Comparison of ENCODE assay signal across 27 cellular contexts in genomic region chr1:172887162-172887561, GRCh38.
"Had no signal": no experiment of that assay in that cellular context is flagged by ENCODE, and none has a peak within 500 bp of the region (broad histone marks: within the 10 kb centered on the region; RNA-seq: fewer than 3 reads in every experiment).

No MANE protein-coding gene starts in this region.

- H3K4me1 ChIP-seq: adrenal gland, SJSA1 had no signal

- H3K4me3 Mint-ChIP-seq: activated CD8-positive, alpha-beta T cell treated with anti-CD3 and anti-CD28 coated beads, Interleukin-2, amount 10 ng/mL, durations not matched to agents 7 days and 5 days; activated naive CD8-positive, alpha-beta T cell treated with anti-CD3 and anti-CD28 coated beads, Interleukin-2, amount 10 ng/mL, durations not matched to agents 7 days and 5 days; T-helper 17 cell; WTC11 had no signal

- H3K36me3 Mint-ChIP-seq: WTC11 had no signal

- H3K27me3 ChIP-seq: adrenal gland, SJSA1 had no signal

- DNase-seq: activated CD4-positive, alpha-beta T cell treated with anti-CD3 and anti-CD28 coated beads for 48 hours; activated CD4-positive, alpha-beta T cell treated with anti-CD3 and anti-CD28 coated beads, Interleukin-2, amount 50 U/mL, for 4 hours; activated CD4-positive, CD25-positive, alpha-beta regulatory T cell treated with anti-CD3 and anti-CD28 coated beads, Interleukin-2, amount 50 U/mL, for 72 hours; activated CD8-positive, alpha-beta memory T cell treated with anti-CD3 and anti-CD28 coated beads, Interleukin-2, amount 50 U/mL, for 48 hours; activated CD8-positive, alpha-beta T cell treated with anti-CD3 and anti-CD28 coated beads, Interleukin-2, amount 10 ng/mL, durations not matched to agents 7 days and 5 days; activated naive CD4-positive, alpha-beta T cell treated with anti-CD3 and anti-CD28 coated beads, Interleukin-2, amount 50 U/mL, for 16 hours; activated naive CD8-positive, alpha-beta T cell treated with anti-CD3 and anti-CD28 coated beads, Interleukin-2, amount 10 ng/mL, durations not matched to agents 7 days and 5 days; activated T-cell treated with anti-CD3 and anti-CD28 coated beads, Interleukin-2, amount 50 U/mL, for 1 hour; adrenal gland; anterior cingulate cortex; caudate nucleus; NCI-H1092; NCI-H1417; NCI-H1694; NCI-H2029; NCI-H2107; NCI-H510A treated with DMSO at 0.1 percent for 48 hours; NCI-H69; NK-92 treated with Interleukin-12 subunit alpha and Interleukin-12 subunit beta, amount 100 ng/mL, for 24 hours; SHP77; SW 1271; T-helper 17 cell; T-helper 9 cell had no signal

- H3K4me3 ChIP-seq: adrenal gland, coronary artery, SJSA1 had no signal

- H3K27ac Mint-ChIP-seq: activated CD8-positive, alpha-beta T cell treated with anti-CD3 and anti-CD28 coated beads, Interleukin-2, amount 10 ng/mL, durations not matched to agents 7 days and 5 days; activated naive CD8-positive, alpha-beta T cell treated with anti-CD3 and anti-CD28 coated beads, Interleukin-2, amount 10 ng/mL, durations not matched to agents 7 days and 5 days; T-helper 17 cell; WTC11 had no signal

- FAIRE-seq: RCC 7860 had no signal

- H3K36me3 ChIP-seq: adrenal gland had no signal

- H3K9me3 ChIP-seq: adrenal gland, SJSA1 had no signal

- H3K27ac ChIP-seq: adrenal gland, coronary artery, SJSA1 had no signal
